ENCODE assay signal across 12 cellular contexts in the genomic region with DNA sequence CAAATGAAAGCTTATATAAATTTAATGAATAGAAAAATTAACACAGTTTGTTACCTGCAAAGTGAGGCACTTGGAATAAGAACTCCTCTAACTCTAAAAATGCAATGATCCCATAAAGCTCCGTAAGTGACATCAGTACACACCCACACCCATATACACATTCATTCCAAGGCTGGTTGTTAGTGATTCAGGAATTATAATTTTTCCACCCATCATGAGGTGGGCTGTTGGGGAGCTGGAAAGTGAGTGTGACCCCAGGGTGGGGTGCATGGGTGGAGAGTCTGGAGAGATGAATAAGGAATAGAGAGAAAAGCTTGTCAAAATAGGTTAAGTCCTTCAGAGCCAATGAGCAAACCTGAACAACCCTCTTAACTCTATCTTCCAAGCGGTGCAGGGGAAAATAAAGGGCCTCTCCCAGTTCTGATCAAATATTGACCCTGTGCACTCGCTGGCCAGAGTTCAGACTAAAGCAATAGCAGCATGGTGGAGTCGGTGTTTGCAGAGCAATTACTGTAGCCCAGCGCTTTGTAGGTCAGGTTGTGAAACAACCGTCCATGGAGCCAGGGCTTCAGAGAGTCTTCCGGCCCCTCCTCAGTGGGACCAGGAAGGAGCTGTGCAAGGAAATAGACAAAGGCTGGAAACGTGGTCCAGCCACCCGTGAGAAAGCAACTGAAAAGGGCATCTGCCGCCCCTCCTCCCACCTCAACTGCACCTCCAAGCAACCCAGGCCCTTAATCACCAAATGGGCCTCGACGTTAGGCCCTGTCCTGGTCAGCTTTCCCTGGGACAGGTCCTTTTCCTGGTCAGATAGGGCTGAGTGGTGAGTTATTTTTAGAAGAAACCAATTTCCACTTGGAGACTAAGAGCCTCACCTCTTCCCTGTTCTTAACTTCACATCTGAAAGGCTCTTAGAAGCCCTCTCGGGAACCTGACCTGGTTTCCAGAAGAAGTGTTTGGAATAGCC.
DNase-seq lines count a peak whose midpoint lies in the region; ATAC-seq and TF ChIP-seq lines count a peak whose summit lies in the region.
"Had no signal": no experiment of that assay in that cellular context is flagged by ENCODE, and none has a peak within 500 bp of the region (broad histone marks: within the 10 kb centered on the region; RNA-seq: fewer than 3 reads in every experiment).

No MANE protein-coding gene starts in this region.

- peaks cover 37% of the 10 kb centered on the region for H3K4me1 Mint-ChIP-seq in endothelial cell (ENCODE audit: unreplicated experiment)
- H3K4me1 Mint-ChIP-seq: activated T-helper 17 cell treated with anti-CD3 and anti-CD28 coated beads, Interleukin-2, amount 50 U/mL, for 72 hours; GM23338; stimulated activated memory B cell treated with anti-CD40 and anti-IgM and Interleukin-4, amounts not matched to agents 10 μg/mL and 1 μg/mL and 100 μg/mL, for 72 hours had no signal

- intact Hi-C loops in posterior vena cava (cut with DNase I): no loop called here

- no peak for ATAC-seq in GM21381 (IDR thresholded peaks at IDR 0.05; ENCODE audit: unreplicated experiment)
- ATAC-seq: activated T-helper 17 cell treated with anti-CD3 and anti-CD28 coated beads, Interleukin-2, amount 50 U/mL, for 72 hours; GM23338; stimulated activated memory B cell treated with anti-CD40 and anti-IgM and Interleukin-4, amounts not matched to agents 10 μg/mL and 1 μg/mL and 100 μg/mL, for 72 hours had no signal

- H3K27me3 Mint-ChIP-seq in endothelial cell (ENCODE audit: unreplicated experiment): peaks cover 4% of the 10 kb centered on the region
- H3K27me3 Mint-ChIP-seq: activated T-helper 17 cell treated with anti-CD3 and anti-CD28 coated beads, Interleukin-2, amount 50 U/mL, for 72 hours; CD4-positive, alpha-beta T cell had no signal

- peak overlapping the region; percentile 80 for H3K27ac Mint-ChIP-seq in endothelial cell (ENCODE audit: unreplicated experiment)
- H3K27ac Mint-ChIP-seq: activated T-helper 17 cell treated with anti-CD3 and anti-CD28 coated beads, Interleukin-2, amount 50 U/mL, for 72 hours; CD4-positive, alpha-beta T cell; GM23338; stimulated activated memory B cell treated with anti-CD40 and anti-IgM and Interleukin-4, amounts not matched to agents 10 μg/mL and 1 μg/mL and 100 μg/mL, for 72 hours had no signal

- peak; percentile 93 for DNase-seq in DMS153 treated with DMSO at 0.1 percent for 48 hours (lab: John Stamatoyannopoulos, UW; ENCODE audit: unreplicated experiment)
- peak; percentile 79 for DNase-seq in NCI-H2196 (lab: John Stamatoyannopoulos, UW; ENCODE audit: unreplicated experiment)
- DNase-seq in endothelial cell (ENCODE audit: low spot score): peak; percentile 14
- DNase-seq in posterior vena cava (ENCODE audit: low spot score): peak; percentile 54
- no peak for DNase-seq in activated CD4-positive, alpha-beta T cell treated with anti-CD3 and anti-CD28 coated beads, Interleukin-2, amount 50 U/mL, for 1 hour
- no peak for DNase-seq in stimulated activated CD4-positive, alpha-beta T cell treated with anti-CD3 and anti-CD28 coated beads, Interleukin-12 subunit alpha, Interleukin-12 subunit beta, amount 100 ng/mL, for 4 hours
- DNase-seq in NCI-H2227 treated with DMSO at 0.1 percent for 48 hours (lab: John Stamatoyannopoulos, UW): no peak
- DNase-seq: CD4-positive, alpha-beta T cell had no signal

- no peak overlapping the region for H3K4me3 Mint-ChIP-seq in endothelial cell (ENCODE audit: unreplicated experiment)
- H3K4me3 Mint-ChIP-seq: activated T-helper 17 cell treated with anti-CD3 and anti-CD28 coated beads, Interleukin-2, amount 50 U/mL, for 72 hours; CD4-positive, alpha-beta T cell; GM23338; stimulated activated memory B cell treated with anti-CD40 and anti-IgM and Interleukin-4, amounts not matched to agents 10 μg/mL and 1 μg/mL and 100 μg/mL, for 72 hours had no signal

- peaks cover 26% of the 10 kb centered on the region for H3K36me3 Mint-ChIP-seq in endothelial cell (ENCODE audit: low read depth, unreplicated experiment)
- H3K36me3 Mint-ChIP-seq: stimulated activated memory B cell treated with anti-CD40 and anti-IgM and Interleukin-4, amounts not matched to agents 10 μg/mL and 1 μg/mL and 100 μg/mL, for 72 hours had no signal

- no peak for TF ChIP-seq CTCF in endothelial cell (IDR thresholded peaks at IDR 0.05; ENCODE audit: unreplicated experiment)

- no peaks in the 10 kb centered on the region for H3K9me3 Mint-ChIP-seq in endothelial cell (ENCODE audit: unreplicated experiment)
- H3K9me3 Mint-ChIP-seq: activated T-helper 17 cell treated with anti-CD3 and anti-CD28 coated beads, Interleukin-2, amount 50 U/mL, for 72 hours; CD4-positive, alpha-beta T cell; GM23338; stimulated activated memory B cell treated with anti-CD40 and anti-IgM and Interleukin-4, amounts not matched to agents 10 μg/mL and 1 μg/mL and 100 μg/mL, for 72 hours had no signal

Comparison
In these comparisons a context has a peak if more than half of its experiments do, and no peak if none do; other contexts are left out.
1. DNase-seq: peak in DMS153 treated with DMSO at 0.1 percent for 48 hours (single experiment), NCI-H2196 (single experiment), endothelial cell (single experiment) and posterior vena cava (single experiment); none in activated CD4-positive, alpha-beta T cell treated with anti-CD3 and anti-CD28 coated beads, Interleukin-2, amount 50 U/mL, for 1 hour (single experiment), stimulated activated CD4-positive, alpha-beta T cell treated with anti-CD3 and anti-CD28 coated beads, Interleukin-12 subunit alpha, Interleukin-12 subunit beta, amount 100 ng/mL, for 4 hours (single experiment) and NCI-H2227 treated with DMSO at 0.1 percent for 48 hours (single experiment).